Comparison of ENCODE assay signal across 13 cellular contexts in the genomic region with DNA sequence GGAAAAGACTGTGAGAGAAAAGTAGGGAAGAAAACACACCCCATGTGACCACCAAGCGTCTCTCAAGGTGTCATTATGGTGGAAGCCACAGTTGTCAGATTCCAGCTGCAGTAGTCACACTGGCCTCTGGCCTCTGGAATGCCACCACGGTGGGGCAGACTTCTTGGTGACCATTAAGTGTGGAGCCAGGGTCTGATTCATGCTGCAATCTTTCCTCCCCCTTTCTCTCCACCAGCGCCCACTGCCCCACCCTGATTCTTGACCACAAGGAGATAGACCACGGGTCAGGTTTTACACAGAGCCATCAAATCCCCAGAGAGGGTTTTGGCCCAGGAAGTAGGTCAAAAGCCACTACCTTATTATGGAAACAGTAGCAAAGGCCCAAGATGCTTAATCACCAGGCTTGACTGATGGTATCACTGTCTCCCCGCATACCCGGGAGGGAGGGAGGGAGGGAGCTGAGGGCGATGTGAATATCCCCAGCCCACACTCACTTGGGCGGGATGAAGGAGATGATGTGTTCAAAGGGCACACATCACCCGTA. TPM values are rescaled to one million over a fixed set of nuclear protein-coding genes. Genes with fewer than 3 reads are reported as not detected.
DNase-seq lines count a peak whose midpoint lies in the region; ATAC-seq and TF ChIP-seq lines count a peak whose summit lies in the region.
"Had no signal": no experiment of that assay in that cellular context is flagged by ENCODE, and none has a peak within 500 bp of the region (broad histone marks: within the 10 kb centered on the region; RNA-seq: fewer than 3 reads in every experiment).

No MANE protein-coding gene starts in this region.

- no TSS peak for BruUV-seq in HCT116 (replicated peaks; lab: Mats Ljungman, UMichigan)

- H3K9me3 Mint-ChIP-seq in naive thymus-derived CD4-positive, alpha-beta T cell: peaks cover 0 to 27% (median 7%) of the 10 kb centered on the region in 11 donors

- peaks cover 6 to 34% (median 10%) of the 10 kb centered on the region in 5 donors for H3K27me3 Mint-ChIP-seq in naive thymus-derived CD4-positive, alpha-beta T cell

- no peak for TF ChIP-seq POLR2A in HCT116 (IDR thresholded peaks at IDR 0.05; ENCODE audit: borderline replicate concordance, extremely low read depth, insufficient read depth, insufficient read length)

- peaks cover 11% of the 10 kb centered on the region; the same call in 1 of the 2 replicates for H3K27me3 ChIP-seq in HCT116 (ENCODE audit: insufficient read depth, low read length)
- no peaks in the 10 kb centered on the region for H3K27me3 ChIP-seq in naive thymus-derived CD4-positive, alpha-beta T cell (ENCODE audit: control insufficient read depth in 2 of 2, insufficient read depth in 2 of 2, low read length in 2 of 2)
- no peaks in the 10 kb centered on the region for H3K27me3 ChIP-seq in Karpas-422 (ENCODE audit: low read length)
- H3K27me3 ChIP-seq: heart left ventricle, stomach had no signal

- H3K27ac ChIP-seq in HCT116 (ENCODE audit: low read depth, low read length): no peak overlapping the region
- H3K27ac ChIP-seq in naive thymus-derived CD4-positive, alpha-beta T cell (ENCODE audit: low read depth, low read length): no peak overlapping the region
- H3K27ac ChIP-seq in Karpas-422 (ENCODE audit: low read length): no peak overlapping the region
- H3K27ac ChIP-seq: heart left ventricle, stomach had no signal

- H3K36me3 Mint-ChIP-seq in naive thymus-derived CD4-positive, alpha-beta T cell: peaks cover 0 to 11% (median 4%) of the 10 kb centered on the region in 5 donors

- peak; percentile 94 for ATAC-seq in HCT116
- peak; percentile 82 for ATAC-seq in SK-N-SH treated with all-trans-retinoic acid at 6 μM for 48 hours
- ATAC-seq in naive thymus-derived CD4-positive, alpha-beta T cell: no peak
- ATAC-seq: heart left ventricle had no signal

- H3K36me3 ChIP-seq in HCT116 (ENCODE audit: control insufficient read depth in 1 of 2, insufficient read depth in 2 of 2, low read length in 2 of 2): no peaks in the 10 kb centered on the region
- no peaks in the 10 kb centered on the region for H3K36me3 ChIP-seq in naive thymus-derived CD4-positive, alpha-beta T cell (ENCODE audit: control insufficient read depth in 2 of 3, insufficient read depth in 3 of 3, low read length in 3 of 3)
- no peaks in the 10 kb centered on the region for H3K36me3 ChIP-seq in Karpas-422 (ENCODE audit: insufficient read depth, low read length)
- H3K36me3 ChIP-seq: heart left ventricle, stomach had no signal

- H2AFZ ChIP-seq in HCT116 (ENCODE audit: low read depth, low read length, poor library complexity, severe bottlenecking): peak overlapping the region; percentile 92
- no peak overlapping the region for H2AFZ ChIP-seq in Karpas-422 (ENCODE audit: low read length)

- H3K27ac Mint-ChIP-seq in naive thymus-derived CD4-positive, alpha-beta T cell: no peak overlapping the region
- H3K27ac Mint-ChIP-seq: naive B cell had no signal

- TF ChIP-seq RAD21 in HCT116 (IDR thresholded peaks at IDR 0.05; ENCODE audit: low read depth): peak; percentile 37; the same call in 1 of the 2 replicates

- H3K9me3 ChIP-seq in HCT116 (ENCODE audit: control insufficient read depth in 1 of 2, insufficient read depth in 1 of 2, low read depth in 1 of 2, low read length in 2 of 2) (no peaks in the 10 kb centered on the region), Karpas-422 (ENCODE audit: low read length) (no peaks in the 10 kb centered on the region)
- H3K9me3 ChIP-seq in naive thymus-derived CD4-positive, alpha-beta T cell (ENCODE audit: control insufficient read depth in 2 of 3, low read length in 3 of 3): no peaks in the 10 kb centered on the region
- H3K9me3 ChIP-seq: stomach had no signal

- peaks cover 13 to 31% of the 10 kb centered on the region in 2 experiments for H3K4me1 ChIP-seq in HCT116 (ENCODE audit: control insufficient read depth in 1 of 2, insufficient read depth in 2 of 2, low read length in 2 of 2)
- no peaks in the 10 kb centered on the region for H3K4me1 ChIP-seq in naive thymus-derived CD4-positive, alpha-beta T cell (ENCODE audit: control insufficient read depth in 2 of 2, insufficient read depth in 2 of 2, low read length in 2 of 2)
- H3K4me1 ChIP-seq in Karpas-422 (ENCODE audit: low read length): no peaks in the 10 kb centered on the region
- H3K4me1 ChIP-seq: heart left ventricle, stomach had no signal

- H3K4me3 Mint-ChIP-seq in naive thymus-derived CD4-positive, alpha-beta T cell: no peak overlapping the region
- H3K4me3 Mint-ChIP-seq: naive B cell had no signal

- no peaks in the 10 kb centered on the region for H3K79me2 ChIP-seq in HCT116 (ENCODE audit: insufficient read depth, low read length)
- no peaks in the 10 kb centered on the region for H3K79me2 ChIP-seq in Karpas-422 (ENCODE audit: low read length)

- intact Hi-C loops in HCT116 (cut with micrococcal nuclease): no loop called here
- intact Hi-C loops in naive thymus-derived CD4-positive, alpha-beta T cell (cut with micrococcal nuclease): no loop called here

- CTCF ChIA-PET in HCT116 (lab: Charles Lee): interaction anchor here (0.7 to 1.6 kb wide), 2 partner anchors 11 to 67 kb away, joined by 3 to 9 read pairs; no protein-coding TSS in a partner anchor
- CTCF ChIA-PET in naive thymus-derived CD4-positive, alpha-beta T cell (lab: Charles Lee): no interaction called here

- no peak overlapping the region for H3K9ac ChIP-seq in HCT116 (ENCODE audit: low read length)
- H3K9ac ChIP-seq in Karpas-422 (ENCODE audit: low read length): no peak overlapping the region

- DNase-seq in HCT116 (ENCODE audit: low read depth, low spot score) (peak; percentile 84), fibroblast of the aortic adventitia (ENCODE audit: low read depth) (peak; percentile 82), smooth muscle cell of the brain vasculature (ENCODE audit: low read depth, low spot score) (peak; percentile 12), cortex of kidney (lab: John Stamatoyannopoulos, UW) (no peak), Karpas-422 (no peak)
- no peak for DNase-seq in naive thymus-derived CD4-positive, alpha-beta T cell
- DNase-seq: GDM1, heart left ventricle, naive B cell, NCI-H2227 treated with DMSO at 0.1 percent for 48 hours, stomach, T-helper 2 cell had no signal

- POLR2A ChIA-PET in HCT116 (lab: Charles Lee): no interaction called here
- POLR2A ChIA-PET in naive thymus-derived CD4-positive, alpha-beta T cell (lab: Charles Lee): no interaction called here

- TF ChIP-seq CTCF in HCT116 (IDR thresholded peaks at IDR 0.05 in 2 of 3, conservative IDR thresholded peaks at IDR 0.05 in 1 of 3; ENCODE audit: borderline replicate concordance in 1 of 3, insufficient read depth in 1 of 3, low read depth in 2 of 3, low read length in 2 of 3) (peak; percentile 21 to 40 (median 23); a peak in 3 of 6 replicates), fibroblast of the aortic adventitia (IDR thresholded peaks at IDR 0.05; ENCODE audit: insufficient read depth, low read length) (no peak)

- no peaks in the 10 kb centered on the region for H3K9me2 ChIP-seq in HCT116 (ENCODE audit: insufficient read depth)
- no peaks in the 10 kb centered on the region for H3K9me2 ChIP-seq in Karpas-422 (replicated peaks; ENCODE audit: insufficient read depth, low read length)

- RAD21 ChIA-PET in HCT116 (lab: Charles Lee; ENCODE audit: low non-redundant PET in 1 of 2, low total read pairs in 2 of 2, uncharacterized antibody in 2 of 2, unreplicated experiment in 2 of 2): no interaction called here

- H3K4me3 ChIP-seq in HCT116 (replicated peaks in 1 of 2; ENCODE audit: low read depth in 1 of 2, low read length in 2 of 2): peak overlapping the region in 1 of 2 experiments; percentile 14; a peak in 1 of 4 replicates
- no peak overlapping the region for H3K4me3 ChIP-seq in fibroblast of the aortic adventitia (ENCODE audit: low read depth, low read length)
- no peak overlapping the region for H3K4me3 ChIP-seq in naive thymus-derived CD4-positive, alpha-beta T cell (ENCODE audit: low read length)
- H3K4me3 ChIP-seq in Karpas-422 (ENCODE audit: low read length): no peak overlapping the region
- H3K4me3 ChIP-seq: heart left ventricle, stomach had no signal

- H3K4me2 ChIP-seq in HCT116 (ENCODE audit: low read length) (peak overlapping the region; percentile 68), Karpas-422 (ENCODE audit: low read depth, low read length, poor library complexity, severe bottlenecking) (no peak overlapping the region)

- H4K20me1 ChIP-seq in HCT116 (ENCODE audit: insufficient read depth): no peaks in the 10 kb centered on the region
- no peaks in the 10 kb centered on the region for H4K20me1 ChIP-seq in Karpas-422 (ENCODE audit: insufficient read depth, low read depth, low read length)

- peaks cover 0 to 6% (median 0%) of the 10 kb centered on the region in 7 donors for H3K4me1 Mint-ChIP-seq in naive thymus-derived CD4-positive, alpha-beta T cell

TF ChIP-seq in HCT116, 20 proteins besides CTCF, POLR2A, EP300 and RAD21 (continues in another document):
- TF ChIP-seq YY1 (IDR thresholded peaks at IDR 0.05; ENCODE audit: extremely low read depth, insufficient replicate concordance, low read depth, low read length): no peak
- TF ChIP-seq EGR1 (IDR thresholded peaks at IDR 0.05; ENCODE audit: low read depth): 0 out of 2 replicates have a peak, but pooled peaks have one; percentile 23
- peak; percentile 81 for TF ChIP-seq SP1 (IDR thresholded peaks at IDR 0.05; ENCODE audit: low read depth)
- TF ChIP-seq JUND (IDR thresholded peaks at IDR 0.05): peak; percentile 78
- TF ChIP-seq FOSL1 (IDR thresholded peaks at IDR 0.05; ENCODE audit: low read depth): peak; percentile 68
- TF ChIP-seq ZFX (IDR thresholded peaks at IDR 0.05): no peak; the same call in 1 of the 2 replicates
- TF ChIP-seq CBX3 (IDR thresholded peaks at IDR 0.05; ENCODE audit: low read depth): peak; percentile 86

TF ChIP-seq in SK-N-SH treated with all-trans-retinoic acid at 6 μM for 48 hours, 23 proteins besides CTCF, POLR2A, EP300 and RAD21 (continues in another document):
- TF ChIP-seq RARB (CRISPR knock-in tag; IDR thresholded peaks at IDR 0.05) (no peak), PPARA (CRISPR knock-in tag; IDR thresholded peaks at IDR 0.05; ENCODE audit: borderline replicate concordance) (no peak)

RNA-seq across cellular contexts. Expression of a gene that starts 52.7 kb away (rescaled TPM):
- total RNA-seq in HCT116 (2021; ENCODE audit: unreplicated experiment) (1.0 TPM), fibroblast of the aortic adventitia (ENCODE audit: low replicate concordance) (not detected in 2 replicates)
- 1.9 and 2.2 TPM in 2 replicates for polyA plus RNA-seq in HCT116 (2012)
- total RNA-seq in naive thymus-derived CD4-positive, alpha-beta T cell: not detected
- polyA plus RNA-seq in naive thymus-derived CD4-positive, alpha-beta T cell: not detected
- not detected in 2 replicates for total RNA-seq in Karpas-422 (2014; rRNA removed; shearing (Covaris generic); ENCODE audit: low replicate concordance)

Comparison
In these comparisons a context has a peak if more than half of its experiments do, and no peak if none do; other contexts are left out.
1. DNase-seq: peak in HCT116 (single experiment), fibroblast of the aortic adventitia (single experiment) and smooth muscle cell of the brain vasculature (single experiment); none in naive thymus-derived CD4-positive, alpha-beta T cell (0 of 9), cortex of kidney (single experiment) and Karpas-422 (single experiment).